13 cellular contexts compared by ENCODE assay signal in the genomic region with DNA sequence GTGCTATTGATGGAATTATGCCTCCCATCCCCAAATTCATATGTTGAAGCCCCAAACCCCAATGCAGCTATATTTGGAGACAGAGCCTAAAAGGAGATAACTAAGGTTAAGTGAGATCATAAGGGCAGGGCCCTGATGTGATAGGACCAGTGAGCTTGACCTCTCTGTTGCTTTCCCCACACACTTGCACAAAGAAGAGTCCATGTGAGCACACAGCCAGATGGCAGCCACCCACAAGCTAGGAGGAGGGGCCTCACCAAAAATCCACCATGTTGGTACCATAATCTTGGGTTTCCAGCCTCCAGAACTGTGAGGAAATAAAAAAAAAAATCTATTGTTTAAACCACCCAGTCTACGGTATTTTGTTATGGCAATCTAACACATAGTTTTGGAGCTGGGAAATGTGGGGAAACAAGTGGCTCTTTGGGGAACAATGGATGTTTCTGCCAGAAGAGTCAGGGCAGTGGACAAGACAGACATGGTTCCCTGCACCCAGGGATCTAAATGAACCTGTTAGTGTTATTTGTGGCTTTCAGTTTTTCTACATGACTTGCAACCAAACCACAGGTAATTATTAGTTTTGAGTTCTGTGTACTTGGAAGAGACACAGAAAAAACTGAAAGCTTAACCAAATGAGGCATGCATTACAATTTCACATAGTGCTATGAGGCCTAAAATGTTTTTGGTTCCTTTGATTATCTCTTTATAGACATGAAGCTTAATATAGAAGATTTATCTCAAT.
DNase-seq lines count a peak whose midpoint lies in the region; ATAC-seq and TF ChIP-seq lines count a peak whose summit lies in the region.
"Had no signal": no experiment of that assay in that cellular context is flagged by ENCODE, and none has a peak within 500 bp of the region (broad histone marks: within the 10 kb centered on the region; RNA-seq: fewer than 3 reads in every experiment).

No MANE protein-coding gene starts in this region.

- peak; percentile 95 for ATAC-seq in GM19463 (IDR thresholded peaks at IDR 0.05; ENCODE audit: unreplicated experiment)
- peak; percentile 85 for ATAC-seq in HG02943 (IDR thresholded peaks at IDR 0.05; ENCODE audit: low read depth, unreplicated experiment)
- ATAC-seq in effector memory CD8-positive, alpha-beta T cell (replicated peaks), result no peak

- TF ChIP-seq CTCF in GM13976 (IDR thresholded peaks at IDR 0.05; ENCODE audit: borderline replicate concordance, control extremely low read depth, extremely low read depth, insufficient read depth, missing control alignments), result no peak
- TF ChIP-seq CTCF in Loucy (conservative IDR thresholded peaks at IDR 0.05; ENCODE audit: low read length), result no peak
- TF ChIP-seq CTCF in MCF 10A (IDR thresholded peaks at IDR 0.05; ENCODE audit: unreplicated experiment), result no peak

- H2AFZ ChIP-seq in Loucy (ENCODE audit: low read length), result no peak overlapping the region

- H3K27me3 ChIP-seq in Loucy (ENCODE audit: insufficient read depth, low read length, poor library complexity, severe bottlenecking), result no peaks in the 10 kb centered on the region
- H3K27me3 ChIP-seq: BLaER1, cardiac muscle cell, right atrium auricular region had no signal

- H3K4me1 Mint-ChIP-seq in effector memory CD8-positive, alpha-beta T cell (ENCODE audit: low read depth in 2 of 2), result peaks cover 0 to 2% of the 10 kb centered on the region in 2 donors
- H3K4me1 Mint-ChIP-seq in MCF 10A (ENCODE audit: insufficient read depth, unreplicated experiment), result peaks cover 17% of the 10 kb centered on the region
- H3K4me1 Mint-ChIP-seq: memory B cell had no signal

- no peak overlapping the region for H3K4me3 Mint-ChIP-seq in effector memory CD8-positive, alpha-beta T cell
- H3K4me3 Mint-ChIP-seq in MCF 10A (ENCODE audit: unreplicated experiment), result no peak overlapping the region
- H3K4me3 Mint-ChIP-seq: memory B cell had no signal

- BruUV-seq in MCF 10A (replicated peaks; lab: Mats Ljungman, UMichigan), result no TSS peak

- H3K4me2 ChIP-seq in Loucy (ENCODE audit: low read depth, low read length, poor library complexity, severe bottlenecking), result peak overlapping the region; percentile 25
- H3K4me2 ChIP-seq: BLaER1 had no signal

- H3K9ac ChIP-seq in Loucy (ENCODE audit: low read depth, low read length, poor library complexity, severe bottlenecking), result no peak overlapping the region
- H3K9ac ChIP-seq: BLaER1 had no signal

- DNase-seq in GM13976 (ENCODE audit: low spot score), result peak; percentile 54
- no peak for DNase-seq in activated gamma-delta T cell treated with Interleukin-2 at 50 U/mL for 16 hours
- no peak for DNase-seq in effector memory CD8-positive, alpha-beta T cell
- no peak for DNase-seq in MCF 10A (ENCODE audit: unreplicated experiment)
- no peak for DNase-seq in head of caudate nucleus
- DNase-seq: NCI-H82 had no signal

- H3K9me3 Mint-ChIP-seq in effector memory CD8-positive, alpha-beta T cell, result no peaks in the 10 kb centered on the region
- no peaks in the 10 kb centered on the region for H3K9me3 Mint-ChIP-seq in MCF 10A (ENCODE audit: unreplicated experiment)
- H3K9me3 Mint-ChIP-seq: memory B cell had no signal

- no peaks in the 10 kb centered on the region for H4K20me1 ChIP-seq in Loucy (ENCODE audit: insufficient read depth, low read length, poor library complexity, severe bottlenecking)
- H4K20me1 ChIP-seq: BLaER1 had no signal

- H3K4me1 ChIP-seq in Loucy (ENCODE audit: insufficient read depth, low read length, poor library complexity, severe bottlenecking), result peaks cover 36% of the 10 kb centered on the region

- POLR2A ChIA-PET in MCF 10A (lab: Yijun Ruan, JAX), result interaction anchor here (1.0 to 1.3 kb wide), 2 partner anchors 12 to 68 kb away, joined by 3 read pairs; no protein-coding TSS in a partner anchor

- no peaks in the 10 kb centered on the region for H3K36me3 Mint-ChIP-seq in effector memory CD8-positive, alpha-beta T cell (ENCODE audit: insufficient read depth)
- H3K36me3 Mint-ChIP-seq in MCF 10A (ENCODE audit: insufficient read depth, unreplicated experiment), result peaks cover 16% of the 10 kb centered on the region
- H3K36me3 Mint-ChIP-seq: memory B cell had no signal

- in situ Hi-C loops in GM13976 (cut with MboI; ENCODE audit: low sequenced_read_pairs, unreplicated experiment), result no loop called here

- no peak overlapping the region for H3K4me3 ChIP-seq in Loucy (ENCODE audit: low read length, poor library complexity, severe bottlenecking)
- H3K4me3 ChIP-seq: BLaER1, cardiac muscle cell, right atrium auricular region had no signal

- H3K36me3 ChIP-seq in Loucy (ENCODE audit: insufficient read depth, low read length), result no peaks in the 10 kb centered on the region
- H3K36me3 ChIP-seq: BLaER1, cardiac muscle cell, right atrium auricular region had no signal

- CTCF ChIA-PET in MCF 10A (lab: Yijun Ruan, JAX), result interaction anchor here (0.6 to 1.1 kb wide), 3 partner anchors 11 to 173 kb away, joined by 3 to 4 read pairs (median 4); no protein-coding TSS in a partner anchor

- H3K27me3 Mint-ChIP-seq in effector memory CD8-positive, alpha-beta T cell, result peaks cover 0 to 8% of the 10 kb centered on the region in 2 donors
- H3K27me3 Mint-ChIP-seq in MCF 10A (ENCODE audit: insufficient read depth, unreplicated experiment), result no peaks in the 10 kb centered on the region

- no peaks in the 10 kb centered on the region for H3K9me2 ChIP-seq in Loucy (replicated peaks; ENCODE audit: low read depth, low read length)

- H3F3A ChIP-seq in Loucy (ENCODE audit: low read depth), result peaks cover 16% of the 10 kb centered on the region

- no peak overlapping the region for H3K27ac Mint-ChIP-seq in effector memory CD8-positive, alpha-beta T cell
- no peak overlapping the region for H3K27ac Mint-ChIP-seq in MCF 10A (ENCODE audit: low read depth, unreplicated experiment)
- H3K27ac Mint-ChIP-seq: memory B cell had no signal

- intact Hi-C loops in MCF 10A (cut with micrococcal nuclease), result no loop called here
- intact Hi-C loops in head of caudate nucleus (cut with DNase I), result no loop called here

- H3K9me3 ChIP-seq in Loucy (ENCODE audit: insufficient read depth, low read depth, low read length), result no peaks in the 10 kb centered on the region
- H3K9me3 ChIP-seq: BLaER1, right atrium auricular region had no signal

- no peaks in the 10 kb centered on the region for H3K79me2 ChIP-seq in Loucy (ENCODE audit: insufficient read depth, low read length)
